Comparison of ENCODE assay signal across 8 cellular contexts in genomic region chr11:72352859-72353551, GRCh38.
DNase-seq lines count a peak whose midpoint lies in the region; ATAC-seq lines count a peak whose summit lies in the region.

No MANE protein-coding gene starts in this region.

- peak; percentile 84 for ATAC-seq in HG02678 (IDR thresholded peaks at IDR 0.05; ENCODE audit: unreplicated experiment)
- ATAC-seq in GM19328 (IDR thresholded peaks at IDR 0.05; ENCODE audit: unreplicated experiment) = no peak
- ATAC-seq in HG03097 (IDR thresholded peaks at IDR 0.05; ENCODE audit: low FRiP score, unreplicated experiment) = no peak

- in situ Hi-C loops in SK-MEL-5 (cut with HindIII; ENCODE audit: low pct_unique_long_range_greater_than_20kb, low sequenced_read_pairs) = no loop called here

- DNase-seq in stimulated activated CD4-positive, alpha-beta T cell treated with anti-CD3 and anti-CD28 coated beads, Interleukin-12 subunit alpha, Interleukin-12 subunit beta, amount 100 ng/mL, for 48 hours (ENCODE audit: low read depth in 2 of 3, low spot score in 1 of 3) = peak in 2 of 3 donors; percentile 7 to 8
- DNase-seq in stimulated activated CD4-positive, alpha-beta T cell treated with anti-CD3 and anti-CD28 coated beads, Interleukin-4, amount 100 ng/mL, for 1 hour = no peak
- DNase-seq in SK-MEL-5 (ENCODE audit: low read depth, low spot score) (peak; percentile 95), iPS-NIHi7 (ENCODE audit: extremely low spot score) (peak; percentile 50), NCI-H345 (lab: John Stamatoyannopoulos, UW) (no peak)

Comparison
In these comparisons a context has a peak if more than half of its experiments do, and no peak if none do; other contexts are left out.
1. DNase-seq: peak in stimulated activated CD4-positive, alpha-beta T cell treated with anti-CD3 and anti-CD28 coated beads, Interleukin-12 subunit alpha, Interleukin-12 subunit beta, amount 100 ng/mL, for 48 hours (2 of 3), SK-MEL-5 (single experiment) and iPS-NIHi7 (single experiment); none in stimulated activated CD4-positive, alpha-beta T cell treated with anti-CD3 and anti-CD28 coated beads, Interleukin-4, amount 100 ng/mL, for 1 hour (single experiment) and NCI-H345 (single experiment).